ENCODE assay signal across 8 cellular contexts in genomic region chr15:66498501-66499386, GRCh38. TPM values are rescaled to one million over a fixed set of nuclear protein-coding genes. Genes with fewer than 3 reads are reported as not detected.
DNase-seq lines count a peak whose midpoint lies in the region; ATAC-seq and TF ChIP-seq lines count a peak whose summit lies in the region.

No MANE protein-coding gene starts in this region.

- peak; percentile 24 for DNase-seq in DMS 273 treated with DMSO at 0.1 percent for 48 hours (lab: John Stamatoyannopoulos, UW)
- DNase-seq in KBM-7 = peak; percentile 73
- DNase-seq in activated T-cell treated with anti-CD3 and anti-CD28 coated beads, Interleukin-2, amount 50 U/mL, for 72 hours = no peak
- DNase-seq in inferior parietal cortex (ENCODE audit: extremely low spot score) = peak; percentile 52
- DNase-seq in type B pancreatic cell (ENCODE audit: extremely low spot score, unreplicated experiment) = peak; percentile 8
- no peak for DNase-seq in NCI-H1436 treated with DMSO at 0.1 percent for 48 hours (lab: John Stamatoyannopoulos, UW)
- no peak for DNase-seq in activated CD4-positive, alpha-beta T cell treated with anti-CD3 and anti-CD28 coated beads for 1 hour

- H3K4me3 Mint-ChIP-seq in activated T-cell treated with anti-CD3 and anti-CD28 coated beads, Interleukin-2, amount 50 U/mL, for 72 hours = peak overlapping the region in 1 of 2 donors; percentile 93
- H3K4me3 Mint-ChIP-seq in type B pancreatic cell = peak overlapping the region; percentile 96

- in situ Hi-C loops in KBM-7 (cut with MboI; ENCODE audit: low pct_unique_long_range_greater_than_20kb, low sequenced_read_pairs) = no loop called here

- TF ChIP-seq CTCF in type B pancreatic cell (conservative IDR thresholded peaks at IDR 0.05) = peak; percentile 72

- no peak for ATAC-seq in activated T-cell treated with anti-CD3 and anti-CD28 coated beads, Interleukin-2, amount 50 U/mL, for 72 hours (replicated peaks in 1 of 2)
- no peak for ATAC-seq in GM19397 (IDR thresholded peaks at IDR 0.05; ENCODE audit: unreplicated experiment)

- H3K27ac Mint-ChIP-seq in activated T-cell treated with anti-CD3 and anti-CD28 coated beads, Interleukin-2, amount 50 U/mL, for 72 hours = peak overlapping the region; percentile 97
- H3K27ac Mint-ChIP-seq in type B pancreatic cell = peak overlapping the region; percentile 95

- H3K9me3 Mint-ChIP-seq in activated T-cell treated with anti-CD3 and anti-CD28 coated beads, Interleukin-2, amount 50 U/mL, for 72 hours = no peaks in the 10 kb centered on the region
- H3K9me3 Mint-ChIP-seq in type B pancreatic cell = no peaks in the 10 kb centered on the region

- H3K36me3 Mint-ChIP-seq in activated T-cell treated with anti-CD3 and anti-CD28 coated beads, Interleukin-2, amount 50 U/mL, for 72 hours (ENCODE audit: insufficient read depth in 2 of 2) = peaks cover 19 to 55% of the 10 kb centered on the region in 2 donors
- H3K36me3 Mint-ChIP-seq in type B pancreatic cell = peaks cover 51% of the 10 kb centered on the region

- H3K27me3 Mint-ChIP-seq in activated T-cell treated with anti-CD3 and anti-CD28 coated beads, Interleukin-2, amount 50 U/mL, for 72 hours (ENCODE audit: low read depth) = no peaks in the 10 kb centered on the region
- H3K27me3 Mint-ChIP-seq in type B pancreatic cell = no peaks in the 10 kb centered on the region

- H3K4me1 Mint-ChIP-seq in activated T-cell treated with anti-CD3 and anti-CD28 coated beads, Interleukin-2, amount 50 U/mL, for 72 hours (ENCODE audit: low read depth) = peaks cover 77% of the 10 kb centered on the region
- peaks cover 21% of the 10 kb centered on the region for H3K4me1 Mint-ChIP-seq in type B pancreatic cell (ENCODE audit: unreplicated experiment)

RNA-seq across cellular contexts. Expression of gene SNAPC5, which starts 1.2 kb away (rescaled TPM):
- 10 to 100 TPM; 29.9 to 32.2 TPM for total RNA-seq in activated T-cell treated with anti-CD3 and anti-CD28 coated beads, Interleukin-2, amount 50 U/mL, for 72 hours
- total RNA-seq in type B pancreatic cell (ENCODE audit: low replicate concordance) = 25.3 and 27.8 TPM in 2 replicates

RNA-seq across cellular contexts. Expression of gene RPL4, which starts 5.9 kb away (rescaled TPM):
- total RNA-seq in activated T-cell treated with anti-CD3 and anti-CD28 coated beads, Interleukin-2, amount 50 U/mL, for 72 hours = 1,000 to 10,000 TPM; 4,175 to 4,250 TPM
- total RNA-seq in type B pancreatic cell (ENCODE audit: low replicate concordance) = 2,930 and 3,234 TPM in 2 replicates

RNA-seq across cellular contexts. Expression of gene ZWILCH, which starts 6.4 kb away (rescaled TPM):
- total RNA-seq in activated T-cell treated with anti-CD3 and anti-CD28 coated beads, Interleukin-2, amount 50 U/mL, for 72 hours = 10 to 100 TPM; 25.0 to 25.1 TPM
- 15.0 and 23.2 TPM in 2 replicates for total RNA-seq in type B pancreatic cell (ENCODE audit: low replicate concordance)

Comparison
In these comparisons a context has a peak if more than half of its experiments do, and no peak if none do; other contexts are left out.
1. DNase-seq: peak in DMS 273 treated with DMSO at 0.1 percent for 48 hours (single experiment), KBM-7 (single experiment), inferior parietal cortex (single experiment) and type B pancreatic cell (single experiment); none in activated T-cell treated with anti-CD3 and anti-CD28 coated beads, Interleukin-2, amount 50 U/mL, for 72 hours (0 of 2), NCI-H1436 treated with DMSO at 0.1 percent for 48 hours (single experiment) and activated CD4-positive, alpha-beta T cell treated with anti-CD3 and anti-CD28 coated beads for 1 hour (single experiment).